ENCODE assay signal across 13 cellular contexts in genomic region chr9:88722753-88723152, GRCh38.
DNase-seq lines count a peak whose midpoint lies in the region; ATAC-seq, FAIRE-seq and TF ChIP-seq lines count a peak whose summit lies in the region.
"Had no signal": no experiment of that assay in that cellular context is flagged by ENCODE, and none has a peak within 500 bp of the region (broad histone marks: within the 10 kb centered on the region; RNA-seq: fewer than 3 reads in every experiment).

No MANE protein-coding gene starts in this region.

- DNase-seq in EL = peak; percentile 44
- DNase-seq in MV-4-11 (lab: John Stamatoyannopoulos, UW) = peak; percentile 30
- peak; percentile 56 for DNase-seq in bronchial epithelial cell (ENCODE audit: low read depth)
- DNase-seq in mesendoderm = peak; percentile 45
- DNase-seq in GM13977 (ENCODE audit: low spot score) = no peak
- no peak for DNase-seq in NCI-H82 (lab: John Stamatoyannopoulos, UW)
- DNase-seq in activated CD4-positive, alpha-beta T cell treated with anti-CD3 and anti-CD28 coated beads, Interleukin-2, amount 50 U/mL, for 4 hours = no peak
- DNase-seq: activated T-cell treated with anti-CD3 and anti-CD28 coated beads, Interleukin-2, amount 50 U/mL, for 72 hours; GOT3; SHP77; stimulated activated CD4-positive, alpha-beta T cell treated with anti-CD3 and anti-CD28 coated beads, Interleukin-2, amount 100 ng/mL, for 24 hours had no signal

- H2BK5ac ChIP-seq in mesendoderm (ENCODE audit: low read length) = no peak overlapping the region

- H3K4me3 ChIP-seq in bronchial epithelial cell (ENCODE audit: low read depth, low read length) (no peak overlapping the region), mesendoderm (ENCODE audit: low read length) (no peak overlapping the region)
- H3K4me3 ChIP-seq: tibial nerve had no signal

- no peaks in the 10 kb centered on the region for H3K79me1 ChIP-seq in mesendoderm (ENCODE audit: low read length)

- H2AK5ac ChIP-seq in mesendoderm (ENCODE audit: low read length) = no peak overlapping the region

- H3K23ac ChIP-seq in mesendoderm (ENCODE audit: low read length) = no peak overlapping the region

- H3K56ac ChIP-seq in mesendoderm (ENCODE audit: low read length) = no peak overlapping the region

- H2BK15ac ChIP-seq in mesendoderm (replicated peaks; ENCODE audit: low read depth) = no peak overlapping the region

- H3K79me2 ChIP-seq in mesendoderm (ENCODE audit: control insufficient read depth, insufficient read depth, low read length) = no peaks in the 10 kb centered on the region

- in situ Hi-C loops in GM13977 (cut with MboI; ENCODE audit: low pct_unique_long_range_greater_than_20kb, low sequenced_read_pairs, unreplicated experiment) = no loop called here

- ATAC-seq in HG02798 (IDR thresholded peaks at IDR 0.05; ENCODE audit: poor library complexity, unreplicated experiment) = no peak
- ATAC-seq: activated T-cell treated with anti-CD3 and anti-CD28 coated beads, Interleukin-2, amount 50 U/mL, for 72 hours had no signal

- H2BK120ac ChIP-seq in mesendoderm (ENCODE audit: low read depth, low read length) = no peak overlapping the region

- H3K9ac ChIP-seq in mesendoderm (ENCODE audit: low read length) = no peak overlapping the region

- H4K8ac ChIP-seq in mesendoderm (ENCODE audit: low read depth, low read length) = no peak overlapping the region

- TF ChIP-seq CTCF in bronchial epithelial cell (IDR thresholded peaks at IDR 0.05; ENCODE audit: insufficient read depth, low read length, severe bottlenecking) = peak; percentile 57
- no peak for TF ChIP-seq CTCF in GM13977 (IDR thresholded peaks at IDR 0.05; ENCODE audit: extremely low read depth, insufficient read depth, missing control alignments)

- no peak for FAIRE-seq in bronchial epithelial cell (lab: Jason Lieb, UNC)

- H3K4ac ChIP-seq in mesendoderm (ENCODE audit: low read depth, low read length) = no peak overlapping the region

- H3K27me3 ChIP-seq in bronchial epithelial cell (ENCODE audit: control insufficient read depth, insufficient read depth, low read length) = no peaks in the 10 kb centered on the region
- no peaks in the 10 kb centered on the region for H3K27me3 ChIP-seq in mesendoderm (ENCODE audit: insufficient read depth, low read length, poor library complexity)
- H3K27me3 ChIP-seq: tibial nerve had no signal

- no peak overlapping the region for H4K5ac ChIP-seq in mesendoderm (ENCODE audit: low read length)

- H3K27ac ChIP-seq in mesendoderm (ENCODE audit: low read depth, low read length) = no peak overlapping the region
- H3K27ac ChIP-seq: tibial nerve had no signal

- H3K36me3 ChIP-seq in bronchial epithelial cell (ENCODE audit: control insufficient read depth, insufficient read depth, low read length) (no peaks in the 10 kb centered on the region), mesendoderm (ENCODE audit: control insufficient read depth, insufficient read depth, low read length) (no peaks in the 10 kb centered on the region)
- H3K36me3 ChIP-seq: tibial nerve had no signal

- H3K4me2 ChIP-seq in mesendoderm (ENCODE audit: low read length) = no peak overlapping the region

- H3K18ac ChIP-seq in mesendoderm (ENCODE audit: low read length) = no peak overlapping the region

- no peaks in the 10 kb centered on the region for H3K4me1 ChIP-seq in mesendoderm (ENCODE audit: control insufficient read depth, low read depth, low read length)
- H3K4me1 ChIP-seq: tibial nerve had no signal

- no CpG with 5 or more reads among the region's 2 CpGs for WGBS in mesendoderm (ENCODE audit: extremely low coverage, insufficient coverage, low lambda C conversion rate)

Comparison
In these comparisons a context has a peak if more than half of its experiments do, and no peak if none do; other contexts are left out.
1. DNase-seq: peak in EL (single experiment), MV-4-11 (single experiment), bronchial epithelial cell (single experiment) and mesendoderm (single experiment); none in GM13977 (single experiment), NCI-H82 (single experiment) and activated CD4-positive, alpha-beta T cell treated with anti-CD3 and anti-CD28 coated beads, Interleukin-2, amount 50 U/mL, for 4 hours (0 of 2).